In genomic region chr6:11128608-11129007, GRCh38 we compare ENCODE assay signal across 24 cellular contexts. TPM values are rescaled to one million over a fixed set of nuclear protein-coding genes. Genes with fewer than 3 reads are reported as not detected.
DNase-seq lines count a peak whose midpoint lies in the region; ATAC-seq and TF ChIP-seq lines count a peak whose summit lies in the region.
"Had no signal": no experiment of that assay in that cellular context is flagged by ENCODE, and none has a peak within 500 bp of the region (broad histone marks: within the 10 kb centered on the region; RNA-seq: fewer than 3 reads in every experiment).

No MANE protein-coding gene starts in this region.

- H3K27me3 ChIP-seq in right atrium auricular region (no peaks in the 10 kb centered on the region), aorta (ENCODE audit: control insufficient read depth in 1 of 2, insufficient read depth in 2 of 2, low read length in 1 of 2) (no peaks in the 10 kb centered on the region)

- ATAC-seq in Right ventricle myocardium inferior (peak; percentile 39), aorta (ENCODE audit: low FRiP score) (no peak)
- ATAC-seq: HCT116 had no signal

- H3K27ac ChIP-seq in right atrium auricular region (no peak overlapping the region), aorta (ENCODE audit: low read depth in 1 of 2, low read length in 2 of 2) (no peak overlapping the region)
- H3K27ac ChIP-seq: 22Rv1, SK-N-MC had no signal

- no peaks in the 10 kb centered on the region for H3K9me3 ChIP-seq in right atrium auricular region
- no peaks in the 10 kb centered on the region for H3K9me3 ChIP-seq in aorta (ENCODE audit: control insufficient read depth, low read length)

- no peak for TF ChIP-seq CTCF in right atrium auricular region (IDR thresholded peaks at IDR 0.05)

- H3K36me3 ChIP-seq in right atrium auricular region: no peaks in the 10 kb centered on the region
- H3K36me3 ChIP-seq in aorta (ENCODE audit: control insufficient read depth in 1 of 2, insufficient read depth in 2 of 2, low read length in 1 of 2): no peaks in the 10 kb centered on the region

- DNase-seq in Right ventricle myocardium inferior (ENCODE audit: missing footprints) (no peak), right atrium auricular region (ENCODE audit: low spot score) (no peak), globus pallidus (ENCODE audit: low spot score) (peak; percentile 51), medulla oblongata (ENCODE audit: extremely low spot score) (peak; percentile 40), superior temporal gyrus (ENCODE audit: extremely low spot score) (peak; percentile 40), DMS 273 treated with DMSO at 0.1 percent for 48 hours (lab: John Stamatoyannopoulos, UW) (no peak), aorta (no peak), GDM1 (lab: John Stamatoyannopoulos, UW) (no peak)
- DNase-seq: Calu3; CD8-positive, alpha-beta memory T cell; MM.1S; NCI-H1048; NCI-H1417 treated with DMSO at 0.1 percent for 48 hours; NCI-H187 treated with DMSO at 0.1 percent for 48 hours; NCI-H2107; NCI-H446 treated with DMSO at 0.1 percent for 48 hours; NCI-H526 treated with DMSO at 0.1 percent for 48 hours; OCI-M1; SHP77 had no signal

- H3K4me1 ChIP-seq in right atrium auricular region (peaks cover 0 to 11% of the 10 kb centered on the region in 2 donors), aorta (ENCODE audit: control insufficient read depth in 1 of 2, insufficient read depth in 2 of 2, low read length in 2 of 2) (peaks cover 5% of the 10 kb centered on the region in 2 donors)

- no peak overlapping the region for H3K4me3 ChIP-seq in right atrium auricular region
- no peak overlapping the region for H3K4me3 ChIP-seq in aorta (ENCODE audit: low read length in 2 of 2)
- H3K4me3 ChIP-seq: SK-N-MC had no signal

- intact Hi-C loops in Right ventricle myocardium inferior (cut with DNase I): no loop called here
- intact Hi-C loops in aorta (cut with DNase I): no loop called here

- WGBS in aorta, 2 donors: 94 to 98% methylated on average over 2 of the region's 2 CpGs

RNA-seq across cellular contexts. Expression of gene ERVFRD-1, which starts 17.1 kb away (rescaled TPM):
- total RNA-seq in Right ventricle myocardium inferior (0.14 TPM), right atrium auricular region (not detected), aorta (under 1 TPM in 1 of 2 donors, not detected in 1; 0.12 TPM)
- not detected for polyA plus RNA-seq in aorta
- total RNA-seq: Calu3; CD8-positive, alpha-beta memory T cell; Daoy; H1 had no signal
- polyA plus RNA-seq: H1 had no signal

RNA-seq across cellular contexts. Expression of gene SMIM13, which starts 35.0 kb away (rescaled TPM):
- total RNA-seq in Right ventricle myocardium inferior (12.6 TPM), right atrium auricular region (10 to 100 TPM in 1 of 2 donors, 1 to 10 TPM in 1; 9.0 to 11.3 TPM), aorta (1 to 10 TPM; 9.5 to 9.8 TPM)
- polyA plus RNA-seq in aorta: 1 to 10 TPM; 2.5 to 5.4 TPM

Comparison
In these comparisons a context has a peak if more than half of its experiments do, and no peak if none do; other contexts are left out.
1. DNase-seq: peak in globus pallidus (single experiment), medulla oblongata (single experiment) and superior temporal gyrus (single experiment); none in Right ventricle myocardium inferior (single experiment), right atrium auricular region (single experiment), DMS 273 treated with DMSO at 0.1 percent for 48 hours (single experiment), aorta (0 of 2) and GDM1 (single experiment).